ENCODE assay signal across 12 cellular contexts in genomic region chr11:9745411-9746211, GRCh38.
DNase-seq lines count a peak whose midpoint lies in the region; ATAC-seq, FAIRE-seq and TF ChIP-seq lines count a peak whose summit lies in the region.
"Had no signal": no experiment of that assay in that cellular context is flagged by ENCODE, and none has a peak within 500 bp of the region (broad histone marks: within the 10 kb centered on the region; RNA-seq: fewer than 3 reads in every experiment).

No MANE protein-coding gene starts in this region.

- H3K9me3 Mint-ChIP-seq in activated CD4-positive, alpha-beta memory T cell treated with anti-CD3 and anti-CD28 coated beads for 36 hours: no peaks in the 10 kb centered on the region
- H3K9me3 Mint-ChIP-seq: T-helper 2 cell treated with Interferon-gamma antibody and Interleukin-4, amounts not matched to agents 5 μg/mL and 100 μg/mL, for 36 hours had no signal

- H3K4me1 Mint-ChIP-seq in activated CD4-positive, alpha-beta memory T cell treated with anti-CD3 and anti-CD28 coated beads for 36 hours (ENCODE audit: low read depth): peaks cover 5% of the 10 kb centered on the region

- no peak for TF ChIP-seq POLR2A in GM12892 (IDR thresholded peaks at IDR 0.05; ENCODE audit: low read depth, low read length)

- intact Hi-C loops in activated CD4-positive, alpha-beta memory T cell treated with anti-CD3 and anti-CD28 coated beads for 36 hours (cut with micrococcal nuclease): no loop called here

- TF ChIP-seq CTCF in SU-DHL-6 (IDR thresholded peaks at IDR 0.05; ENCODE audit: insufficient read depth, low read length, poor library complexity, severe bottlenecking): no peak

- CTCF ChIA-PET in activated CD4-positive, alpha-beta memory T cell treated with anti-CD3 and anti-CD28 coated beads for 36 hours (lab: Charles Lee): interaction anchor here (5.5 to 9.6 kb wide), 3 partner anchors 14 to 211 kb away, joined by 49 to 133 read pairs (median 88); no protein-coding TSS in a partner anchor

- H3K27ac ChIP-seq in SU-DHL-6 (ENCODE audit: low read depth, low read length): peak overlapping the region; percentile 95
- H3K27ac ChIP-seq: gastrocnemius medialis had no signal

- H3K36me3 ChIP-seq in SU-DHL-6 (ENCODE audit: low read length): peaks cover 66% of the 10 kb centered on the region

- H3K9ac ChIP-seq in SU-DHL-6 (ENCODE audit: low read length): peak overlapping the region; percentile 35

- no peak overlapping the region for H3K4me3 ChIP-seq in SU-DHL-6 (ENCODE audit: insufficient read depth, low read length, poor library complexity, severe bottlenecking)
- H3K4me3 ChIP-seq: gastrocnemius medialis had no signal

- no peaks in the 10 kb centered on the region for H4K20me1 ChIP-seq in SU-DHL-6 (ENCODE audit: low read depth, low read length)

- H3K27me3 ChIP-seq in SU-DHL-6 (ENCODE audit: low read length): no peaks in the 10 kb centered on the region
- H3K27me3 ChIP-seq: gastrocnemius medialis had no signal

- H3K79me2 ChIP-seq in SU-DHL-6 (ENCODE audit: insufficient read depth, low read length): peaks cover 52% of the 10 kb centered on the region

- H3K27ac Mint-ChIP-seq in activated CD4-positive, alpha-beta memory T cell treated with anti-CD3 and anti-CD28 coated beads for 36 hours: no peak overlapping the region
- H3K27ac Mint-ChIP-seq: T-helper 2 cell treated with Interferon-gamma antibody and Interleukin-4, amounts not matched to agents 5 μg/mL and 100 μg/mL, for 36 hours had no signal

- H3K9me3 ChIP-seq in SU-DHL-6 (ENCODE audit: insufficient read depth, low read length): no peaks in the 10 kb centered on the region
- H3K9me3 ChIP-seq: gastrocnemius medialis had no signal

- DNase-seq in GM12892 (ENCODE audit: insufficient read length) (no peak), NCI-H1092 (lab: John Stamatoyannopoulos, UW) (no peak), SK-N-DZ (ENCODE audit: low spot score) (no peak), NCI-H187 treated with DMSO at 0.1 percent for 48 hours (lab: John Stamatoyannopoulos, UW) (no peak)
- DNase-seq in activated CD4-positive, alpha-beta memory T cell treated with anti-CD3 and anti-CD28 coated beads for 36 hours: no peak
- DNase-seq: amygdala, gastrocnemius medialis, NCI-H748 treated with DMSO at 0.1 percent for 48 hours had no signal

- peak overlapping the region; percentile 69 for H3K4me2 ChIP-seq in SU-DHL-6 (ENCODE audit: low read depth, low read length, poor library complexity, severe bottlenecking)

- H3K27me3 Mint-ChIP-seq in activated CD4-positive, alpha-beta memory T cell treated with anti-CD3 and anti-CD28 coated beads for 36 hours: no peaks in the 10 kb centered on the region

- no peaks in the 10 kb centered on the region for H3K9me2 ChIP-seq in SU-DHL-6 (replicated peaks; ENCODE audit: insufficient read depth, low read length)

- H3F3A ChIP-seq in SU-DHL-6 (ENCODE audit: insufficient read depth): peaks cover 84% of the 10 kb centered on the region

- no peak overlapping the region for H3K4me3 Mint-ChIP-seq in activated CD4-positive, alpha-beta memory T cell treated with anti-CD3 and anti-CD28 coated beads for 36 hours
- H3K4me3 Mint-ChIP-seq: T-helper 2 cell treated with Interferon-gamma antibody and Interleukin-4, amounts not matched to agents 5 μg/mL and 100 μg/mL, for 36 hours had no signal

- peak; percentile 87 for FAIRE-seq in GM12892 (lab: Jason Lieb, UNC)

- H3K36me3 Mint-ChIP-seq in activated CD4-positive, alpha-beta memory T cell treated with anti-CD3 and anti-CD28 coated beads for 36 hours: no peaks in the 10 kb centered on the region

- no peak overlapping the region for H2AFZ ChIP-seq in SU-DHL-6 (ENCODE audit: low read depth, low read length, severe bottlenecking)

- ATAC-seq in GM21360 (IDR thresholded peaks at IDR 0.05; ENCODE audit: unreplicated experiment) (peak; percentile 39), HG03135 (IDR thresholded peaks at IDR 0.05; ENCODE audit: unreplicated experiment) (peak; percentile 53)
- ATAC-seq: gastrocnemius medialis had no signal

- POLR2A ChIA-PET in activated CD4-positive, alpha-beta memory T cell treated with anti-CD3 and anti-CD28 coated beads for 36 hours (lab: Charles Lee): no interaction called here
